8 cellular contexts compared by ENCODE assay signal in genomic region chr4:25313194-25313895, GRCh38. TPM values are rescaled to one million over a fixed set of nuclear protein-coding genes. Genes with fewer than 3 reads are reported as not detected.
DNase-seq lines count a peak whose midpoint lies in the region; FAIRE-seq lines count a peak whose summit lies in the region.

No MANE protein-coding gene starts in this region.

- H3K27ac Mint-ChIP-seq in activated naive CD4-positive, alpha-beta T cell treated with anti-CD3 and anti-CD28 coated beads for 36 hours: peak overlapping the region; percentile 89
- H3K27ac Mint-ChIP-seq in activated naive CD8-positive, alpha-beta T cell: peak overlapping the region; percentile 96

- DNase-seq in activated naive CD4-positive, alpha-beta T cell treated with anti-CD3 and anti-CD28 coated beads for 36 hours: peak; percentile 25
- no peak for DNase-seq in activated naive CD4-positive, alpha-beta T cell treated with Interleukin-2 at 50 U/mL for 16 hours
- peak; percentile 13 for DNase-seq in kidney glomerular epithelial cell (lab: John Stamatoyannopoulos, UW)
- no peak for DNase-seq in urothelium cell line (ENCODE audit: low spot score)
- no peak for DNase-seq in stimulated activated naive CD4-positive, alpha-beta T cell treated with Interleukin-2 at 50 U/mL for 16 hours (lab: John Stamatoyannopoulos, UW)
- DNase-seq in germinal center (ENCODE audit: low spot score): no peak

- intact Hi-C loops in activated naive CD4-positive, alpha-beta T cell treated with anti-CD3 and anti-CD28 coated beads for 36 hours (cut with micrococcal nuclease): loop anchor here (5.0 to 10.0 kb wide), 4 partner anchors 549 to 1981 kb away; partner anchors contain the start of gene SEL1L3

- H3K4me1 ChIP-seq in thymus (ENCODE audit: control insufficient read depth, insufficient read depth, low read length): peaks cover 6% of the 10 kb centered on the region

- H3K27me3 ChIP-seq in thymus (ENCODE audit: control insufficient read depth, insufficient read depth): no peaks in the 10 kb centered on the region

- H3K4me3 Mint-ChIP-seq in activated naive CD4-positive, alpha-beta T cell treated with anti-CD3 and anti-CD28 coated beads for 36 hours: peak overlapping the region; percentile 99
- peak overlapping the region; percentile 98 for H3K4me3 Mint-ChIP-seq in activated naive CD8-positive, alpha-beta T cell

- peaks cover 17% of the 10 kb centered on the region for H3K36me3 Mint-ChIP-seq in activated naive CD4-positive, alpha-beta T cell treated with anti-CD3 and anti-CD28 coated beads for 36 hours (ENCODE audit: low read depth)
- peaks cover 2% of the 10 kb centered on the region for H3K36me3 Mint-ChIP-seq in activated naive CD8-positive, alpha-beta T cell

- H3K9me3 ChIP-seq in thymus (ENCODE audit: control insufficient read depth): no peaks in the 10 kb centered on the region

- H3K27ac ChIP-seq in thymus (ENCODE audit: low read depth): peak overlapping the region; percentile 78

- 24% methylated on average over 23 of the region's 23 CpGs for WGBS in thymus

- no peaks in the 10 kb centered on the region for H3K36me3 ChIP-seq in thymus (ENCODE audit: control insufficient read depth, insufficient read depth)

- H3K4me1 Mint-ChIP-seq in activated naive CD4-positive, alpha-beta T cell treated with anti-CD3 and anti-CD28 coated beads for 36 hours (ENCODE audit: low read depth): peaks cover 24% of the 10 kb centered on the region
- peaks cover 27% of the 10 kb centered on the region for H3K4me1 Mint-ChIP-seq in activated naive CD8-positive, alpha-beta T cell (ENCODE audit: low read depth)

- no peak for FAIRE-seq in urothelium cell line (lab: Jason Lieb, UNC)

- CTCF ChIA-PET in activated naive CD4-positive, alpha-beta T cell treated with anti-CD3 and anti-CD28 coated beads for 36 hours (lab: Charles Lee): interaction anchor here (0.6 to 3.9 kb wide), 25 partner anchors 8 to 788 kb away, joined by 3 to 32 read pairs (median 6); partner anchors contain the start of genes PI4K2B and SEPSECS

- no peaks in the 10 kb centered on the region for H3K9me3 Mint-ChIP-seq in activated naive CD4-positive, alpha-beta T cell treated with anti-CD3 and anti-CD28 coated beads for 36 hours
- H3K9me3 Mint-ChIP-seq in activated naive CD8-positive, alpha-beta T cell (ENCODE audit: low read depth): no peaks in the 10 kb centered on the region

- peak overlapping the region; percentile 68 for H3K4me3 ChIP-seq in thymus (ENCODE audit: low read length)

- H3K27me3 Mint-ChIP-seq in activated naive CD4-positive, alpha-beta T cell treated with anti-CD3 and anti-CD28 coated beads for 36 hours (ENCODE audit: low read depth): peaks cover 4% of the 10 kb centered on the region
- H3K27me3 Mint-ChIP-seq in activated naive CD8-positive, alpha-beta T cell: no peaks in the 10 kb centered on the region

RNA-seq across cellular contexts. Expression of gene ZCCHC4, which starts 0.8 kb away (rescaled TPM):
- 10 to 100 TPM; 10.5 to 11.9 TPM for total RNA-seq in activated naive CD4-positive, alpha-beta T cell treated with anti-CD3 and anti-CD28 coated beads for 36 hours
- 7.6 TPM for polyA plus RNA-seq in thymus

Comparison
In these comparisons a context has a peak if more than half of its experiments do, and no peak if none do; other contexts are left out.
1. DNase-seq: peak in activated naive CD4-positive, alpha-beta T cell treated with anti-CD3 and anti-CD28 coated beads for 36 hours (single experiment) and kidney glomerular epithelial cell (single experiment); none in activated naive CD4-positive, alpha-beta T cell treated with Interleukin-2 at 50 U/mL for 16 hours (single experiment), urothelium cell line (single experiment), stimulated activated naive CD4-positive, alpha-beta T cell treated with Interleukin-2 at 50 U/mL for 16 hours (single experiment) and germinal center (single experiment).